In the genomic region with DNA sequence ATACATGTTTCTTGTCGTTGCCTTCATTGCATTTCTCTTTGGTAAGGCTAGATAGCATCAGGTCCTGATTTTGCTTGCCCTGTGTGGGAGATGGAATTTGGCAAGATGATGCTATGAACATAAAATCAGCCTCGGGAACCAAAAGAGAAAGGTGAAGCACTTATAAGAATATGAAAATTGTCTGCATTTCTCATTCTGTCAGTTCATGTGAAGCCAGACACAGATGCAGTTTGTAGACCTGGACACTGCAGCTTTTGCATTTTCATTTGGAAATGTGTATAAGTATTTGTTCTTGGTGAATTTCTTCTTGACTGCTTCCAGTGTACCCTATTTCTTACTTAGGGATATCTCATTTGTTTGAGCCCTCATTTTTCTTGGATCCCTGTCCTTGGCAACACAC, we compare ENCODE assay signal across 8 cellular contexts. TPM values are rescaled to one million over a fixed set of nuclear protein-coding genes. Genes with fewer than 3 reads are reported as not detected.
DNase-seq lines count a peak whose midpoint lies in the region; ATAC-seq and TF ChIP-seq lines count a peak whose summit lies in the region.

No MANE protein-coding gene starts in this region.

- peak overlapping the region; percentile 91 for H3K4me2 ChIP-seq in SK-N-SH

- no peaks in the 10 kb centered on the region for H3K27me3 Mint-ChIP-seq in stimulated activated naive CD8-positive, alpha-beta T cell treated with anti-CD3 and anti-CD28 coated beads, Interleukin-15, amount 100 ng/mL, for 72 hours

- H3K79me2 ChIP-seq in SK-N-SH (ENCODE audit: insufficient read depth): peaks cover 63% of the 10 kb centered on the region

- H3K27me3 ChIP-seq in SK-N-SH (ENCODE audit: insufficient read depth): no peaks in the 10 kb centered on the region
- H3K27me3 ChIP-seq in iPS-20b (ENCODE audit: insufficient read depth, low read length): no peaks in the 10 kb centered on the region

- ATAC-seq in SK-N-SH treated with all-trans-retinoic acid at 6 μM for 48 hours (no peak), GM21717 (IDR thresholded peaks at IDR 0.05; ENCODE audit: unreplicated experiment) (no peak), HG03159 (IDR thresholded peaks at IDR 0.05; ENCODE audit: unreplicated experiment) (no peak)
- no peak for ATAC-seq in activated naive CD4-positive, alpha-beta T cell treated with anti-CD3 and anti-CD28 coated beads, Interleukin-2, amount 50 U/mL, for 72 hours
- no peak for ATAC-seq in stimulated activated naive CD8-positive, alpha-beta T cell treated with anti-CD3 and anti-CD28 coated beads, Interleukin-15, amount 100 ng/mL, for 72 hours

- peak overlapping the region; percentile 97 to 98 for H3K4me3 Mint-ChIP-seq in stimulated activated naive CD8-positive, alpha-beta T cell treated with anti-CD3 and anti-CD28 coated beads, Interleukin-15, amount 100 ng/mL, for 72 hours

- peaks cover 13 to 35% of the 10 kb centered on the region in 2 donors for H3K36me3 Mint-ChIP-seq in activated naive CD4-positive, alpha-beta T cell treated with anti-CD3 and anti-CD28 coated beads, Interleukin-2, amount 50 U/mL, for 72 hours

- no peak overlapping the region for H2AFZ ChIP-seq in SK-N-SH (ENCODE audit: low read depth)

- H3K9ac ChIP-seq in SK-N-SH: peak overlapping the region; percentile 96
- peak overlapping the region; percentile 87; the same call in 1 of the 2 replicates for H3K9ac ChIP-seq in iPS-20b (ENCODE audit: low read depth, low read length)

- DNase-seq in SK-N-SH (no peak), cerebellar nuclear complex (lab: John Stamatoyannopoulos, UW) (no peak)
- no peak for DNase-seq in activated naive CD4-positive, alpha-beta T cell treated with anti-CD3 and anti-CD28 coated beads, Interleukin-2, amount 50 U/mL, for 72 hours (ENCODE audit: low spot score in 2 of 2)
- no peak for DNase-seq in stimulated activated naive CD8-positive, alpha-beta T cell treated with anti-CD3 and anti-CD28 coated beads, Interleukin-15, amount 100 ng/mL, for 72 hours

- no peak for TF ChIP-seq RAD21 in SK-N-SH (IDR thresholded peaks at IDR 0.05; ENCODE audit: low read length)

- no peak for TF ChIP-seq CTCF in SK-N-SH (IDR thresholded peaks at IDR 0.05)

- WGBS in SK-N-SH (ENCODE audit: low lambda C conversion rate): 2% methylated on average over 2 of the region's 2 CpGs

- no peaks in the 10 kb centered on the region for H3K9me2 ChIP-seq in SK-N-SH

- peaks cover 6% of the 10 kb centered on the region for H3F3A ChIP-seq in SK-N-SH (replicated peaks; ENCODE audit: insufficient read depth)

- H3K4me3 ChIP-seq in SK-N-SH (ENCODE audit: low read depth in 2 of 2, low read length in 1 of 2) (peak overlapping the region; percentile 90 to 95), iPS-20b (ENCODE audit: low read length) (peak overlapping the region; percentile 88)

- H3K36me3 ChIP-seq in SK-N-SH (replicated peaks in 1 of 2; ENCODE audit: control insufficient read depth in 1 of 2, insufficient read depth in 2 of 2, low read length in 1 of 2) (peaks cover 25 to 31% of the 10 kb centered on the region in 2 experiments), iPS-20b (ENCODE audit: insufficient read depth, low read depth, low read length) (peaks cover 21% of the 10 kb centered on the region; the same call in 1 of the 2 replicates)

- H4K20me1 ChIP-seq in SK-N-SH (ENCODE audit: insufficient read depth): peaks cover 58% of the 10 kb centered on the region

- no peaks in the 10 kb centered on the region for H3K9me3 Mint-ChIP-seq in activated naive CD4-positive, alpha-beta T cell treated with anti-CD3 and anti-CD28 coated beads, Interleukin-2, amount 50 U/mL, for 72 hours
- H3K9me3 Mint-ChIP-seq in stimulated activated naive CD8-positive, alpha-beta T cell treated with anti-CD3 and anti-CD28 coated beads, Interleukin-15, amount 100 ng/mL, for 72 hours: no peaks in the 10 kb centered on the region

- H3K4me1 ChIP-seq in SK-N-SH (ENCODE audit: control insufficient read depth in 1 of 2, insufficient read depth in 2 of 2, low read depth in 1 of 2, low read length in 1 of 2) (peaks cover 14 to 19% of the 10 kb centered on the region in 2 experiments; a peak in 3 of 4 replicates), iPS-20b (ENCODE audit: insufficient read depth, low read length) (peaks cover 16% of the 10 kb centered on the region)

- POLR2A ChIA-PET in SK-N-SH (lab: Yijun Ruan, JAX): no interaction called here

- peaks cover 70% of the 10 kb centered on the region for H3K4me1 Mint-ChIP-seq in stimulated activated naive CD8-positive, alpha-beta T cell treated with anti-CD3 and anti-CD28 coated beads, Interleukin-15, amount 100 ng/mL, for 72 hours

- no peak for TF ChIP-seq EP300 in SK-N-SH (IDR thresholded peaks at IDR 0.05; ENCODE audit: borderline replicate concordance in 1 of 2, low read depth in 1 of 2, low read length in 1 of 2)

- H3K27ac Mint-ChIP-seq in activated naive CD4-positive, alpha-beta T cell treated with anti-CD3 and anti-CD28 coated beads, Interleukin-2, amount 50 U/mL, for 72 hours: peak overlapping the region; percentile 95 to 98
- peak overlapping the region; percentile 78 to 98 for H3K27ac Mint-ChIP-seq in stimulated activated naive CD8-positive, alpha-beta T cell treated with anti-CD3 and anti-CD28 coated beads, Interleukin-15, amount 100 ng/mL, for 72 hours

- H3K27ac ChIP-seq in SK-N-SH (ENCODE audit: low read depth in 2 of 2, low read length in 1 of 2): peak overlapping the region; percentile 0 to 91; a peak in 3 of 4 replicates
- no peak overlapping the region for H3K27ac ChIP-seq in iPS-20b (ENCODE audit: low read length)

- CTCF ChIA-PET in SK-N-SH (lab: Yijun Ruan, JAX): no interaction called here

- H3K9me3 ChIP-seq in SK-N-SH (no peaks in the 10 kb centered on the region), iPS-20b (ENCODE audit: insufficient read depth, low read depth, low read length) (no peaks in the 10 kb centered on the region)

TF ChIP-seq in SK-N-SH, 30 proteins besides CTCF, POLR2A, EP300 and RAD21 (continues in another document):
- TF ChIP-seq, protein P1, sequence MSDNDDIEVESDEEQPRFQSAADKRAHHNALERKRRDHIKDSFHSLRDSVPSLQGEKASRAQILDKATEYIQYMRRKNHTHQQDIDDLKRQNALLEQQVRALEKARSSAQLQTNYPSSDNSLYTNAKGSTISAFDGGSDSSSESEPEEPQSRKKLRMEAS (IDR thresholded peaks at IDR 0.05; ENCODE audit: low read depth): no peak
- TF ChIP-seq SMC3 (IDR thresholded peaks at IDR 0.05; ENCODE audit: low read depth, low read length): no peak
- no peak for TF ChIP-seq RXRA (IDR thresholded peaks at IDR 0.05; ENCODE audit: borderline replicate concordance, low read depth)
- no peak for TF ChIP-seq JUND (IDR thresholded peaks at IDR 0.05)
- TF ChIP-seq, protein P2, sequence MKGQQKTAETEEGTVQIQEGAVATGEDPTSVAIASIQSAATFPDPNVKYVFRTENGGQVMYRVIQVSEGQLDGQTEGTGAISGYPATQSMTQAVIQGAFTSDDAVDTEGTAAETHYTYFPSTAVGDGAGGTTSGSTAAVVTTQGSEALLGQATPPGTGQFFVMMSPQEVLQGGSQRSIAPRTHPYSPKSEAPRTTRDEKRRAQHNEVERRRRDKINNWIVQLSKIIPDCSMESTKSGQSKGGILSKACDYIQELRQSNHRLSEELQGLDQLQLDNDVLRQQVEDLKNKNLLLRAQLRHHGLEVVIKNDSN (IDR thresholded peaks at IDR 0.05; ENCODE audit: borderline replicate concordance, low read depth): no peak
- TF ChIP-seq, protein P3, sequence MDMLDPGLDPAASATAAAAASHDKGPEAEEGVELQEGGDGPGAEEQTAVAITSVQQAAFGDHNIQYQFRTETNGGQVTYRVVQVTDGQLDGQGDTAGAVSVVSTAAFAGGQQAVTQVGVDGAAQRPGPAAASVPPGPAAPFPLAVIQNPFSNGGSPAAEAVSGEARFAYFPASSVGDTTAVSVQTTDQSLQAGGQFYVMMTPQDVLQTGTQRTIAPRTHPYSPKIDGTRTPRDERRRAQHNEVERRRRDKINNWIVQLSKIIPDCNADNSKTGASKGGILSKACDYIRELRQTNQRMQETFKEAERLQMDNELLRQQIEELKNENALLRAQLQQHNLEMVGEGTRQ (IDR thresholded peaks at IDR 0.05; ENCODE audit: borderline replicate concordance, low read depth, low read length): no peak

TF ChIP-seq in SK-N-SH treated with all-trans-retinoic acid at 6 μM for 48 hours, 23 proteins besides CTCF, POLR2A, EP300 and RAD21 (continues in another document):
- TF ChIP-seq, protein P4, sequence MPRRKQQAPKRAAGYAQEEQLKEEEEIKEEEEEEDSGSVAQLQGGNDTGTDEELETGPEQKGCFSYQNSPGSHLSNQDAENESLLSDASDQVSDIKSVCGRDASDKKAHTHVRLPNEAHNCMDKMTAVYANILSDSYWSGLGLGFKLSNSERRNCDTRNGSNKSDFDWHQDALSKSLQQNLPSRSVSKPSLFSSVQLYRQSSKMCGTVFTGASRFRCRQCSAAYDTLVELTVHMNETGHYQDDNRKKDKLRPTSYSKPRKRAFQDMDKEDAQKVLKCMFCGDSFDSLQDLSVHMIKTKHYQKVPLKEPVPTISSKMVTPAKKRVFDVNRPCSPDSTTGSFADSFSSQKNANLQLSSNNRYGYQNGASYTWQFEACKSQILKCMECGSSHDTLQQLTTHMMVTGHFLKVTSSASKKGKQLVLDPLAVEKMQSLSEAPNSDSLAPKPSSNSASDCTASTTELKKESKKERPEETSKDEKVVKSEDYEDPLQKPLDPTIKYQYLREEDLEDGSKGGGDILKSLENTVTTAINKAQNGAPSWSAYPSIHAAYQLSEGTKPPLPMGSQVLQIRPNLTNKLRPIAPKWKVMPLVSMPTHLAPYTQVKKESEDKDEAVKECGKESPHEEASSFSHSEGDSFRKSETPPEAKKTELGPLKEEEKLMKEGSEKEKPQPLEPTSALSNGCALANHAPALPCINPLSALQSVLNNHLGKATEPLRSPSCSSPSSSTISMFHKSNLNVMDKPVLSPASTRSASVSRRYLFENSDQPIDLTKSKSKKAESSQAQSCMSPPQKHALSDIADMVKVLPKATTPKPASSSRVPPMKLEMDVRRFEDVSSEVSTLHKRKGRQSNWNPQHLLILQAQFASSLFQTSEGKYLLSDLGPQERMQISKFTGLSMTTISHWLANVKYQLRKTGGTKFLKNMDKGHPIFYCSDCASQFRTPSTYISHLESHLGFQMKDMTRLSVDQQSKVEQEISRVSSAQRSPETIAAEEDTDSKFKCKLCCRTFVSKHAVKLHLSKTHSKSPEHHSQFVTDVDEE (CRISPR knock-in tag; IDR thresholded peaks at IDR 0.05): no peak
- TF ChIP-seq SNAI2 (CRISPR knock-in tag; IDR thresholded peaks at IDR 0.05): no peak
- TF ChIP-seq ISL1 (CRISPR knock-in tag; IDR thresholded peaks at IDR 0.05): no peak
- no peak for TF ChIP-seq ZC3H10 (CRISPR knock-in tag; IDR thresholded peaks at IDR 0.05)
- TF ChIP-seq BACH2 (CRISPR knock-in tag; IDR thresholded peaks at IDR 0.05; ENCODE audit: borderline replicate concordance): no peak

RNA-seq across cellular contexts. Expression of a gene that starts 1.3 kb away (rescaled TPM):
- 84.3 and 94.3 TPM in 2 replicates for polyA plus RNA-seq in SK-N-SH (2012; rRNA removed)
- 150 and 179 TPM in 2 replicates for polyA plus RNA-seq in SK-N-SH (2012; cell fraction: cytosol; rRNA removed)
- polyA plus RNA-seq in SK-N-SH (2012; cell fraction: nucleus; rRNA removed): 37.2 and 67.1 TPM in 2 replicates
- total RNA-seq in activated naive CD4-positive, alpha-beta T cell treated with anti-CD3 and anti-CD28 coated beads, Interleukin-2, amount 50 U/mL, for 72 hours: 100 to 1,000 TPM; 185 to 222 TPM

RNA-seq across cellular contexts. Expression of a gene that starts 23.0 kb away (rescaled TPM):
- 205 and 251 TPM in 2 replicates for polyA plus RNA-seq in SK-N-SH (2012; rRNA removed)
- 34.5 and 41.4 TPM in 2 replicates for polyA plus RNA-seq in SK-N-SH (2012; cell fraction: cytosol; rRNA removed)
- polyA plus RNA-seq in SK-N-SH (2012; cell fraction: nucleus; rRNA removed): 1,856 and 2,057 TPM in 2 replicates
- 10 to 100 TPM; 63.6 to 96.7 TPM for total RNA-seq in activated naive CD4-positive, alpha-beta T cell treated with anti-CD3 and anti-CD28 coated beads, Interleukin-2, amount 50 U/mL, for 72 hours
